In genomic region chr4:157204634-157205244, GRCh38 we compare ENCODE assay signal across 8 cellular contexts.
DNase-seq lines count a peak whose midpoint lies in the region; ATAC-seq and TF ChIP-seq lines count a peak whose summit lies in the region.

No MANE protein-coding gene starts in this region.

- no peaks in the 10 kb centered on the region for H4K20me1 ChIP-seq in OCI-LY3 (ENCODE audit: insufficient read depth, low read length)

- no peak overlapping the region for H2AFZ ChIP-seq in OCI-LY3 (ENCODE audit: low read depth, low read length)

- no peaks in the 10 kb centered on the region for H3K36me3 ChIP-seq in OCI-LY3 (replicated peaks; ENCODE audit: low read depth, low read length)

- no peak for ATAC-seq in GM18517 (IDR thresholded peaks at IDR 0.05; ENCODE audit: unreplicated experiment)

- no peak overlapping the region for H3K4me2 ChIP-seq in OCI-LY3 (ENCODE audit: low read length)

- no peaks in the 10 kb centered on the region for H3K9me3 ChIP-seq in OCI-LY3 (ENCODE audit: insufficient read depth, low read length)

- no peak overlapping the region for H3K4me3 ChIP-seq in OCI-LY3 (ENCODE audit: low read length)

- TF ChIP-seq CTCF in GM20000 (IDR thresholded peaks at IDR 0.05; ENCODE audit: extremely low read depth, missing control alignments) (peak; percentile 44), OCI-LY3 (IDR thresholded peaks at IDR 0.05; ENCODE audit: low read depth, low read length) (peak; percentile 46)

- DNase-seq in COLO829 (ENCODE audit: low spot score) (peak; percentile 31), GM20000 (ENCODE audit: low spot score) (peak; percentile 33), iPS-NIHi11 (ENCODE audit: low spot score) (peak; percentile 66), Kasumi-1 (lab: John Stamatoyannopoulos, UW) (no peak), NCI-H1105 treated with DMSO at 0.1 percent for 48 hours (lab: John Stamatoyannopoulos, UW) (no peak)
- no peak for DNase-seq in NK-92 treated with Interleukin-12 subunit alpha and Interleukin-12 subunit beta, amount 100 ng/mL, for 24 hours (lab: John Stamatoyannopoulos, UW)

- no peaks in the 10 kb centered on the region for H3K79me2 ChIP-seq in OCI-LY3 (ENCODE audit: low read length)

- no peak overlapping the region for H3K27ac ChIP-seq in OCI-LY3 (ENCODE audit: low read length)

- H3K4me1 ChIP-seq in OCI-LY3 (ENCODE audit: low read length): no peaks in the 10 kb centered on the region

- H3K9ac ChIP-seq in OCI-LY3 (ENCODE audit: low read length): no peak overlapping the region

- no peaks in the 10 kb centered on the region for H3K27me3 ChIP-seq in OCI-LY3 (ENCODE audit: low read depth, low read length)

Comparison
In these comparisons a context has a peak if more than half of its experiments do, and no peak if none do; other contexts are left out.
1. DNase-seq: peak in COLO829 (single experiment), GM20000 (single experiment) and iPS-NIHi11 (single experiment); none in NK-92 treated with Interleukin-12 subunit alpha and Interleukin-12 subunit beta, amount 100 ng/mL, for 24 hours (single experiment), Kasumi-1 (0 of 2) and NCI-H1105 treated with DMSO at 0.1 percent for 48 hours (single experiment).